Comparison of ENCODE assay signal across 8 cellular contexts in genomic region chr3:20185364-20185732, GRCh38. TPM values are rescaled to one million over a fixed set of nuclear protein-coding genes. Genes with fewer than 3 reads are reported as not detected.
DNase-seq lines count a peak whose midpoint lies in the region; ATAC-seq and TF ChIP-seq lines count a peak whose summit lies in the region.

No MANE protein-coding gene starts in this region.

- H3K27me3 ChIP-seq in GM06990 (replicated peaks; ENCODE audit: control insufficient read depth, insufficient read depth, low read length) (no peaks in the 10 kb centered on the region), foreskin keratinocyte (no peaks in the 10 kb centered on the region), smooth muscle cell (ENCODE audit: low read depth) (no peaks in the 10 kb centered on the region)

- H3K4me2 ChIP-seq in smooth muscle cell: peak overlapping the region; percentile 94

- TF ChIP-seq CTCF in GM06990 (IDR thresholded peaks at IDR 0.05; ENCODE audit: insufficient read depth, low read length, poor library complexity, severe bottlenecking): no peak
- no peak for TF ChIP-seq CTCF in foreskin keratinocyte (conservative IDR thresholded peaks at IDR 0.05)
- TF ChIP-seq CTCF in smooth muscle cell (IDR thresholded peaks at IDR 0.05; ENCODE audit: borderline replicate concordance, insufficient read depth, poor library complexity, severe bottlenecking): no peak

- H3K4me3 ChIP-seq in GM06990 (replicated peaks; ENCODE audit: low read depth, low read length) (peak overlapping the region; percentile 76), smooth muscle cell (peak overlapping the region; percentile 76)

- H3K9ac ChIP-seq in smooth muscle cell (ENCODE audit: low read depth): peak overlapping the region; percentile 59

- ATAC-seq in HG03066 (IDR thresholded peaks at IDR 0.05; ENCODE audit: low read depth, unreplicated experiment) (peak; percentile 11), SK-N-SH treated with all-trans-retinoic acid at 6 μM for 48 hours (peak; percentile 56), foreskin keratinocyte (peak; percentile 7)

- peak; percentile 24 for DNase-seq in ACHN
- DNase-seq in GM06990 (ENCODE audit: extremely low read depth, insufficient read length): no peak
- DNase-seq in foreskin keratinocyte: peak in 1 of 2 donors; percentile 28
- no peak for DNase-seq in smooth muscle cell (lab: John Stamatoyannopoulos, UW; ENCODE audit: unreplicated experiment)
- DNase-seq in putamen (ENCODE audit: low spot score): no peak
- DNase-seq in ecto neural progenitor cell (ENCODE audit: low spot score): no peak

- peak overlapping the region; percentile 98 for H2AFZ ChIP-seq in smooth muscle cell (ENCODE audit: low read depth)

- H3K27ac ChIP-seq in foreskin keratinocyte (peak overlapping the region; percentile 60), smooth muscle cell (ENCODE audit: low read depth) (no peak overlapping the region)

- H3K4me1 ChIP-seq in foreskin keratinocyte: no peaks in the 10 kb centered on the region
- H3K4me1 ChIP-seq in smooth muscle cell (ENCODE audit: low read depth): peaks cover 17% of the 10 kb centered on the region

- H3K79me2 ChIP-seq in smooth muscle cell (ENCODE audit: low read depth): peaks cover 11% of the 10 kb centered on the region

- no peaks in the 10 kb centered on the region for H4K20me1 ChIP-seq in smooth muscle cell (ENCODE audit: low read depth)

- WGBS in smooth muscle cell (ENCODE audit: low lambda C conversion rate): under 1% methylated on average over 13 of the region's 13 CpGs

- H3F3A ChIP-seq in smooth muscle cell (ENCODE audit: low read depth): no peaks in the 10 kb centered on the region

- no peaks in the 10 kb centered on the region for H3K9me3 ChIP-seq in smooth muscle cell (replicated peaks; ENCODE audit: low read depth)

- no peaks in the 10 kb centered on the region for H3K36me3 ChIP-seq in GM06990 (ENCODE audit: control insufficient read depth, insufficient read depth, low read length)
- no peaks in the 10 kb centered on the region for H3K36me3 ChIP-seq in smooth muscle cell (ENCODE audit: low read depth)

- in situ Hi-C loops in ACHN (cut with HindIII; ENCODE audit: low pct_ligation_motif_present, low pct_unique_long_range_greater_than_20kb, low sequenced_read_pairs): no loop called here

TF ChIP-seq in SK-N-SH treated with all-trans-retinoic acid at 6 μM for 48 hours, 23 proteins besides CTCF, POLR2A, EP300 and RAD21:
- no peak for TF ChIP-seq ESRRG (CRISPR knock-in tag; IDR thresholded peaks at IDR 0.05)
- TF ChIP-seq, protein P1, sequence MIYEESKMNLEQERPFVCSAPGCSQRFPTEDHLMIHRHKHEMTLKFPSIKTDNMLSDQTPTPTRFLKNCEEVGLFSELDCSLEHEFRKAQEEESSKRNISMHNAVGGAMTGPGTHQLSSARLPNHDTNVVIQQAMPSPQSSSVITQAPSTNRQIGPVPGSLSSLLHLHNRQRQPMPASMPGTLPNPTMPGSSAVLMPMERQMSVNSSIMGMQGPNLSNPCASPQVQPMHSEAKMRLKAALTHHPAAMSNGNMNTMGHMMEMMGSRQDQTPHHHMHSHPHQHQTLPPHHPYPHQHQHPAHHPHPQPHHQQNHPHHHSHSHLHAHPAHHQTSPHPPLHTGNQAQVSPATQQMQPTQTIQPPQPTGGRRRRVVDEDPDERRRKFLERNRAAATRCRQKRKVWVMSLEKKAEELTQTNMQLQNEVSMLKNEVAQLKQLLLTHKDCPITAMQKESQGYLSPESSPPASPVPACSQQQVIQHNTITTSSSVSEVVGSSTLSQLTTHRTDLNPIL (CRISPR knock-in tag; IDR thresholded peaks at IDR 0.05; ENCODE audit: low read depth): no peak
- no peak for TF ChIP-seq ZNF565 (CRISPR knock-in tag; conservative IDR thresholded peaks at IDR 0.05; ENCODE audit: low read depth)
- TF ChIP-seq CSRNP3 (CRISPR knock-in tag; IDR thresholded peaks at IDR 0.05): no peak
- TF ChIP-seq TSHZ2 (CRISPR knock-in tag; IDR thresholded peaks at IDR 0.05): no peak
- no peak for TF ChIP-seq PPARA (CRISPR knock-in tag; IDR thresholded peaks at IDR 0.05; ENCODE audit: borderline replicate concordance)
TF ChIP-seq in SK-N-SH treated with all-trans-retinoic acid at 6 μM for 48 hours: peak in this region for 0.

RNA-seq across cellular contexts. Expression of gene SGO1, which starts 0.7 kb away (rescaled TPM):
- total RNA-seq in foreskin keratinocyte (13.7 and 18.9 TPM in 2 replicates), smooth muscle cell (5.4 and 5.6 TPM in 2 replicates)
- polyA plus RNA-seq in foreskin keratinocyte (5.0 and 7.8 TPM in 2 replicates), smooth muscle cell (4.1 and 5.2 TPM in 2 replicates)
